In the genomic region with DNA sequence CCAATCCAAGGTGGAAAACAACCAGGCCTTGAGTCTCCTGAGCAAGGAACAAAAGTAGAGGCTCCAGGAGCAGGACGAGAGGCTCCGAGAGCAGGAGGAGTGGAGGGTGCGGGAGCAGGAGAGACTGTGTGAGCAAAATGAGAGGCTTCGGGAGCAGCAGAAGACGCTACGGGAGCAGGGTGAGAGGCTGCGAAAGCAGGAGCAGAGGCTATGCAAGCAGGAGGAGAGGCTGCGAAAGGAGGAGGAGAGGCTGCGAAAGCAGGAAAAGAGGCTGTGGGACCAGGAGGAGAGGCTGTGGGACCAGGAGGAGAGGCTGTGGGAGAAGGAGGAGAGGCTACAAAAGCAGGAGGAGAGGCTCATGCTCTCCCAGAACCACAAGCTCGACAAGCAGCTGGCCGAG, we compare ENCODE assay signal across 16 cellular contexts.
DNase-seq lines count a peak whose midpoint lies in the region; ATAC-seq, FAIRE-seq and TF ChIP-seq lines count a peak whose summit lies in the region.
"Had no signal": no experiment of that assay in that cellular context is flagged by ENCODE, and none has a peak within 500 bp of the region (broad histone marks: within the 10 kb centered on the region; RNA-seq: fewer than 3 reads in every experiment).

No MANE protein-coding gene starts in this region.

- H3K4me3 Mint-ChIP-seq in type B pancreatic cell = no peak overlapping the region
- H3K4me3 Mint-ChIP-seq: B cell; CD8-positive, alpha-beta T cell had no signal

- peaks cover 5% of the 10 kb centered on the region for H3K4me1 Mint-ChIP-seq in type B pancreatic cell (ENCODE audit: unreplicated experiment)

- H3K4me1 ChIP-seq in RWPE2 (ENCODE audit: insufficient read depth, poor library complexity, severe bottlenecking) = no peaks in the 10 kb centered on the region
- no peaks in the 10 kb centered on the region for H3K4me1 ChIP-seq in pancreas
- no peaks in the 10 kb centered on the region for H3K4me1 ChIP-seq in foreskin keratinocyte

- peak; percentile 6 to 7 for DNase-seq in activated T-cell treated with anti-CD3 and anti-CD28 coated beads, Interleukin-2, amount 50 U/mL, for 48 hours
- no peak for DNase-seq in activated T-cell treated with anti-CD3 and anti-CD28 coated beads, Interleukin-2, amount 50 U/mL, for 1 hour
- DNase-seq in RWPE2 (ENCODE audit: low spot score) (peak; percentile 48), mesenteric fat pad (ENCODE audit: low spot score) (peak; percentile 43), type B pancreatic cell (ENCODE audit: extremely low spot score, unreplicated experiment) (peak; percentile 58), pancreas (no peak), foreskin keratinocyte (no peak)
- DNase-seq: Calu3, DMS79 treated with DMSO at 0.1 percent for 48 hours, GF-D8 had no signal

- no peak for ATAC-seq in RWPE2 (ENCODE audit: low read depth)
- no peak for ATAC-seq in pancreas
- ATAC-seq in foreskin keratinocyte = no peak
- ATAC-seq: CD8-positive, alpha-beta T cell; HepG2 had no signal

- no peaks in the 10 kb centered on the region for H3K36me3 ChIP-seq in RWPE2 (ENCODE audit: low read depth)
- no peaks in the 10 kb centered on the region for H3K36me3 ChIP-seq in pancreas
- H3K36me3 ChIP-seq: BLaER1 treated with 17β-estradiol and CSF1 and Interleukin-3, amounts not matched to agents 10 nM and 100 nM; HAP-1 had no signal

- peaks cover 50% of the 10 kb centered on the region for H3K27me3 Mint-ChIP-seq in type B pancreatic cell

- peaks cover 8% of the 10 kb centered on the region for H3K27me3 ChIP-seq in RWPE2 (ENCODE audit: insufficient read depth, poor library complexity, severe bottlenecking)
- no peaks in the 10 kb centered on the region for H3K27me3 ChIP-seq in pancreas
- peaks cover 34% of the 10 kb centered on the region for H3K27me3 ChIP-seq in foreskin keratinocyte
- H3K27me3 ChIP-seq: BLaER1 treated with 17β-estradiol and CSF1 and Interleukin-3, amounts not matched to agents 10 nM and 100 nM had no signal

- WGBS in pancreas, 2 donors = 79 to 83% methylated on average over 11 of the region's 11 CpGs

- TF ChIP-seq CTCF in RWPE2 (IDR thresholded peaks at IDR 0.05; ENCODE audit: poor library complexity, severe bottlenecking) (no peak), type B pancreatic cell (conservative IDR thresholded peaks at IDR 0.05) (no peak), pancreas (IDR thresholded peaks at IDR 0.05) (no peak), foreskin keratinocyte (conservative IDR thresholded peaks at IDR 0.05) (no peak)

- H3K27ac ChIP-seq in RWPE2 (ENCODE audit: poor library complexity, severe bottlenecking) (no peak overlapping the region), pancreas (no peak overlapping the region), foreskin keratinocyte (no peak overlapping the region)
- H3K27ac ChIP-seq: BLaER1 treated with 17β-estradiol and CSF1 and Interleukin-3, amounts not matched to agents 10 nM and 100 nM had no signal

- H3K9me3 Mint-ChIP-seq in type B pancreatic cell = no peaks in the 10 kb centered on the region
- H3K9me3 Mint-ChIP-seq: CD8-positive, alpha-beta T cell had no signal

- H3K36me3 Mint-ChIP-seq in type B pancreatic cell = no peaks in the 10 kb centered on the region
- H3K36me3 Mint-ChIP-seq: CD8-positive, alpha-beta T cell had no signal

- H3K4me3 ChIP-seq in RWPE2 (ENCODE audit: severe bottlenecking) = no peak overlapping the region
- H3K4me3 ChIP-seq in pancreas = no peak overlapping the region
- H3K4me3 ChIP-seq: BLaER1 treated with 17β-estradiol and CSF1 and Interleukin-3, amounts not matched to agents 10 nM and 100 nM; HAP-1 had no signal

- no peak for FAIRE-seq in pancreas (lab: Jason Lieb, UNC)
- FAIRE-seq: H1, HepG2 had no signal

- H3K9me3 ChIP-seq in RWPE2 (ENCODE audit: severe bottlenecking) (no peaks in the 10 kb centered on the region), pancreas (no peaks in the 10 kb centered on the region)
- H3K9me3 ChIP-seq: BLaER1 treated with 17β-estradiol and CSF1 and Interleukin-3, amounts not matched to agents 10 nM and 100 nM; HAP-1 had no signal

- no peak overlapping the region for H3K27ac Mint-ChIP-seq in type B pancreatic cell
- H3K27ac Mint-ChIP-seq: B cell; CD8-positive, alpha-beta T cell had no signal

- intact Hi-C loops in pancreas (cut with DNase I) = no loop called here

Comparison
In these comparisons a context has a peak if more than half of its experiments do, and no peak if none do; other contexts are left out.
1. DNase-seq: peak in activated T-cell treated with anti-CD3 and anti-CD28 coated beads, Interleukin-2, amount 50 U/mL, for 48 hours (2 of 2), RWPE2 (single experiment), mesenteric fat pad (single experiment) and type B pancreatic cell (single experiment); none in activated T-cell treated with anti-CD3 and anti-CD28 coated beads, Interleukin-2, amount 50 U/mL, for 1 hour (single experiment), pancreas (0 of 6) and foreskin keratinocyte (0 of 2).